Comparison of ENCODE assay signal across 8 cellular contexts in the genomic region with DNA sequence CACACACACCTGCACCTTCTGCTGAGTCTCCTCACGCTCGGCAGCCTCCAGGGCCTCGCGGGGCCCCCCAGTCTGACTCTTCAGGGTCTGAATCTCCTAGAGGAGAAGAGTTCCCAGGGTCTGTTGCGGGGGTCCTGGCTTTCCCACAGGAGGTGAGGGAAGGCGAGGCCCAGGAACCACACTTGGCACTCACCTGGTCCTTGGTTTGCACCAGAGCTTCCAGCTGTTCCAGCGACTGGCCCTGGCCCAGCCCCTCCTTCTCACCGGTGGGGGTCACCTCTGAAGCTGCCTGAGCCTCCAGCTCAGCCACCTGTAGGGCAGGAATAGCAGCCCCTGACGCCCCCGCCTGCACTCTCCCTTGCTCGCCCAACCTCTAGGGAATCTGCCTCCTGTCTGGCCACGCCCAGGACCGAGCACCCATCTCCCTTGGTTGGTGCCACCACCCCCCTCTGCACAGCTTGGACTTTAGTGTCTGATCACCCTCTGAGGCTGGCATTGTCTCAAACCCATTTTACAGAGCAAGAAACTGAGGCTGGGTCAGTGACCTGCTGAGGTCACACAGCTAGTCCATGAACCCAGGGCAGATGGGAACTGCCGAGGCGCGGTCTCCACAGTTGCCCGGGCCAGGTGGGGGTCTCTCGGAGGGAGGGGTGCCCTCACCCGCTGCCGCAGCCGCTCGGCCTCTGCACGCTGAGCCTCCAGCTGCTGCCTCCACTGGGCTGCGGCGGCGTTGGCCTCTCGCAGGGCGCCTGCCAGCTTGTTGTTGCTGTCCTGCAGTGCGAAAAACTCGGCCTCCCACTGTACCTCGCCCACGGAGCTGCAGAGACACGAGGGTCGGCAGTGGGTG. TPM values are rescaled to one million over a fixed set of nuclear protein-coding genes. Genes with fewer than 3 reads are reported as not detected.
"Had no signal": no experiment of that assay in that cellular context is flagged by ENCODE, and none has a peak within 500 bp of the region (broad histone marks: within the 10 kb centered on the region; RNA-seq: fewer than 3 reads in every experiment).

No MANE protein-coding gene starts in this region.

- FAIRE-seq: islet of Langerhans had no signal

- H3K4me1 ChIP-seq: upper lobe of right lung had no signal

- H3K9me3 ChIP-seq: upper lobe of right lung had no signal

- H3K27ac Mint-ChIP-seq: activated CD4-positive, alpha-beta memory T cell treated with anti-CD3 and anti-CD28 coated beads, Interleukin-2, amount 10 ng/mL, durations not matched to agents 7 days and 5 days; activated naive CD8-positive, alpha-beta T cell treated with anti-CD3 and anti-CD28 coated beads, Interleukin-2, amount 50 U/mL, for 24 hours; activated T-helper 1 cell treated with anti-CD3 and anti-CD28 coated beads, Interleukin-12 subunit alpha, Interleukin-12 subunit beta, Interleukin-2, Interleukin-4 antibody, amounts not matched to agents 30 ng/mL and 10 ng/mL and 1 ng/mL, durations not matched to agents 14 hours and 24 hours and 36 hours; natural killer cell treated with Interleukin-12 subunit alpha and Interleukin-12 subunit beta and Interleukin-15 and Interleukin-18, amount 100 ng/mL, for 72 hours had no signal

- H3K27me3 ChIP-seq: cardiac muscle cell, upper lobe of right lung had no signal

- H3K4me3 ChIP-seq: upper lobe of right lung had no signal

- H3K36me3 Mint-ChIP-seq: natural killer cell treated with Interleukin-12 subunit alpha and Interleukin-12 subunit beta and Interleukin-15 and Interleukin-18, amount 100 ng/mL, for 72 hours had no signal

- H3K27ac ChIP-seq: cardiac muscle cell, upper lobe of right lung had no signal

- DNase-seq: mammary epithelial cell had no signal

- H3K9me3 Mint-ChIP-seq: activated CD4-positive, alpha-beta memory T cell treated with anti-CD3 and anti-CD28 coated beads, Interleukin-2, amount 10 ng/mL, durations not matched to agents 7 days and 5 days; activated naive CD8-positive, alpha-beta T cell treated with anti-CD3 and anti-CD28 coated beads, Interleukin-2, amount 50 U/mL, for 24 hours; activated T-helper 1 cell treated with anti-CD3 and anti-CD28 coated beads, Interleukin-12 subunit alpha, Interleukin-12 subunit beta, Interleukin-2, Interleukin-4 antibody, amounts not matched to agents 30 ng/mL and 10 ng/mL and 1 ng/mL, durations not matched to agents 14 hours and 24 hours and 36 hours; natural killer cell treated with Interleukin-12 subunit alpha and Interleukin-12 subunit beta and Interleukin-15 and Interleukin-18, amount 100 ng/mL, for 72 hours had no signal

RNA-seq across cellular contexts. Expression of a gene that starts 9.5 kb away (rescaled TPM):
- total RNA-seq: activated CD4-positive, alpha-beta memory T cell treated with anti-CD3 and anti-CD28 coated beads, Interleukin-2, amount 10 ng/mL, durations not matched to agents 7 days and 5 days had no signal

RNA-seq across cellular contexts. Expression of a gene that starts 35.6 kb away (rescaled TPM):
- total RNA-seq: activated CD4-positive, alpha-beta memory T cell treated with anti-CD3 and anti-CD28 coated beads, Interleukin-2, amount 10 ng/mL, durations not matched to agents 7 days and 5 days; activated T-helper 1 cell treated with anti-CD3 and anti-CD28 coated beads, Interleukin-12 subunit alpha, Interleukin-12 subunit beta, Interleukin-2, Interleukin-4 antibody, amounts not matched to agents 30 ng/mL and 10 ng/mL and 1 ng/mL, durations not matched to agents 14 hours and 24 hours and 36 hours; natural killer cell treated with Interleukin-12 subunit alpha and Interleukin-12 subunit beta and Interleukin-15 and Interleukin-18, amount 100 ng/mL, for 72 hours; upper lobe of right lung had no signal
